In genomic region chr1:200778766-200779165, GRCh38 we compare ENCODE assay signal across 1 cellular context.
TF ChIP-seq lines count a peak whose summit lies in the region.

No MANE protein-coding gene starts in this region.

TF ChIP-seq in HEK293, 187 proteins besides CTCF, POLR2A, EP300 and RAD21 (continued from another document):
- TF ChIP-seq AEBP2 (tag by site-specific recombination; IDR thresholded peaks at IDR 0.05; ENCODE audit: borderline replicate concordance) (no peak), ZEB2 (tag by site-specific recombination; IDR thresholded peaks at IDR 0.05) (no peak), SP2 (tag by site-specific recombination; IDR thresholded peaks at IDR 0.05) (no peak)
TF ChIP-seq in HEK293: peak in this region for 1.
